In genomic region chr7:47734287-47734948, GRCh38 we compare ENCODE assay signal across 1 cellular context.
TF ChIP-seq lines count a peak whose summit lies in the region.

No MANE protein-coding gene starts in this region.

TF ChIP-seq in HepG2, 621 proteins besides CTCF, POLR2A, EP300 and RAD21 (continued from another document and continues in another):
- TF ChIP-seq FOXA1 (IDR thresholded peaks at IDR 0.05) (peak; percentile 72), FOXA1 (CRISPR knock-in tag; IDR thresholded peaks at IDR 0.05) (peak; percentile 96), SNAPC5 (CRISPR knock-in tag; IDR thresholded peaks at IDR 0.05; ENCODE audit: borderline replicate concordance) (no peak; the same call in 1 of the 2 replicates), ZMAT3 (CRISPR knock-in tag; conservative IDR thresholded peaks at IDR 0.05) (peak; percentile 71; the same call in 1 of the 2 replicates), NFAT5 (CRISPR knock-in tag; IDR thresholded peaks at IDR 0.05) (0 out of 2 replicates have a peak, but pooled peaks have one; percentile 50), HINFP (CRISPR knock-in tag; IDR thresholded peaks at IDR 0.05; ENCODE audit: low read depth) (peak; percentile 60; the same call in 1 of the 2 replicates), ZNF644 (CRISPR knock-in tag; IDR thresholded peaks at IDR 0.05; ENCODE audit: low read depth) (peak; percentile 78), GZF1 (CRISPR knock-in tag; IDR thresholded peaks at IDR 0.05) (no peak), ZNF878 (CRISPR knock-in tag; IDR thresholded peaks at IDR 0.05) (no peak), ZNF292 (CRISPR knock-in tag; IDR thresholded peaks at IDR 0.05; ENCODE audit: borderline replicate concordance, low read depth) (peak; percentile 97), ZNF10 (CRISPR knock-in tag; IDR thresholded peaks at IDR 0.05; ENCODE audit: borderline replicate concordance, low read depth) (no peak), ZSCAN31 (CRISPR knock-in tag; IDR thresholded peaks at IDR 0.05; ENCODE audit: low read depth) (peak; percentile 91; the same call in 1 of the 2 replicates), FOSL1 (CRISPR knock-in tag; IDR thresholded peaks at IDR 0.05; ENCODE audit: borderline replicate concordance) (peak; percentile 48; the same call in 1 of the 2 replicates), KAT7 (CRISPR knock-in tag; IDR thresholded peaks at IDR 0.05; ENCODE audit: borderline replicate concordance) (no peak), ZNF12 (CRISPR knock-in tag; IDR thresholded peaks at IDR 0.05) (no peak; the same call in 1 of the 2 replicates), HNF1A (IDR thresholded peaks at IDR 0.05; ENCODE audit: low read depth) (peak; percentile 89), HNF1A (CRISPR knock-in tag; IDR thresholded peaks at IDR 0.05; ENCODE audit: borderline replicate concordance) (peak; percentile 96), ZNF317 (CRISPR knock-in tag; IDR thresholded peaks at IDR 0.05) (peak; percentile 64), SALL1 (CRISPR knock-in tag; IDR thresholded peaks at IDR 0.05) (peak; percentile 100), USF2 (IDR thresholded peaks at IDR 0.05; ENCODE audit: low read depth, low read length) (peak; percentile 98), USF2 (CRISPR knock-in tag; IDR thresholded peaks at IDR 0.05; ENCODE audit: borderline replicate concordance) (peak; percentile 97; the same call in 1 of the 2 replicates), MIER2 (CRISPR knock-in tag; IDR thresholded peaks at IDR 0.05) (peak; percentile 40; the same call in 1 of the 2 replicates), MAFK (conservative IDR thresholded peaks at IDR 0.05 in 1 of 2, IDR thresholded peaks at IDR 0.05 in 1 of 2; ENCODE audit: low read length in 2 of 2) (peak; percentile 80 to 94), NBN (conservative IDR thresholded peaks at IDR 0.05) (no peak), ZNF33A (CRISPR knock-in tag; IDR thresholded peaks at IDR 0.05; ENCODE audit: borderline replicate concordance) (0 out of 2 replicates have a peak, but pooled peaks have one; percentile 70), RXRB (CRISPR knock-in tag; IDR thresholded peaks at IDR 0.05; ENCODE audit: borderline replicate concordance) (peak; percentile 97), IKZF5 (CRISPR knock-in tag; IDR thresholded peaks at IDR 0.05) (peak; percentile 98), NCOA2 (CRISPR knock-in tag; IDR thresholded peaks at IDR 0.05) (peak; percentile 99), HDAC1 (CRISPR knock-in tag; IDR thresholded peaks at IDR 0.05) (peak; percentile 98), KLF11 (CRISPR knock-in tag; IDR thresholded peaks at IDR 0.05) (peak; percentile 87; the same call in 1 of the 2 replicates), DBP (CRISPR knock-in tag; IDR thresholded peaks at IDR 0.05; ENCODE audit: not compliant biosample characterization) (peak; percentile 33), KLF6 (CRISPR knock-in tag; IDR thresholded peaks at IDR 0.05) (no peak), SRF (IDR thresholded peaks at IDR 0.05; ENCODE audit: low read depth, low read length) (no peak), TCF12 (IDR thresholded peaks at IDR 0.05) (no peak), TCF12 (CRISPR knock-in tag; IDR thresholded peaks at IDR 0.05) (peak; percentile 97), ZNF691 (CRISPR knock-in tag; IDR thresholded peaks at IDR 0.05; ENCODE audit: borderline replicate concordance, low read depth) (no peak; the same call in 1 of the 2 replicates), RERE (CRISPR knock-in tag; IDR thresholded peaks at IDR 0.05; ENCODE audit: low read depth) (peak; percentile 87; the same call in 1 of the 2 replicates), TGIF2 (CRISPR knock-in tag; IDR thresholded peaks at IDR 0.05) (0 out of 2 replicates have a peak, but pooled peaks have one; percentile 20)
